1 cellular context compared by ENCODE assay signal in genomic region chr10:84328303-84329093, GRCh38.
TF ChIP-seq lines count a peak whose summit lies in the region.

CCSER2 (plus strand) TSS chr10:84328589; CDS start chr10:84371053, 42,464 bp downstream.

TF ChIP-seq in HepG2, 621 proteins besides CTCF, POLR2A, EP300 and RAD21 (continued from another document and continues in another):
- no peak for TF ChIP-seq ZBTB40 (IDR thresholded peaks at IDR 0.05)
- no peak for TF ChIP-seq ZBTB40 (CRISPR knock-in tag; IDR thresholded peaks at IDR 0.05)
- no peak for TF ChIP-seq KLF16 (CRISPR knock-in tag; IDR thresholded peaks at IDR 0.05)
- TF ChIP-seq NR2F6 (IDR thresholded peaks at IDR 0.05) = no peak
- peak; percentile 48; the same call in 1 of the 2 replicates for TF ChIP-seq NR2F6 (CRISPR knock-in tag; IDR thresholded peaks at IDR 0.05)
- peak; percentile 3 for TF ChIP-seq ZNF18 (CRISPR knock-in tag; IDR thresholded peaks at IDR 0.05; ENCODE audit: insufficient replicate concordance)
- 0 out of 2 replicates have a peak, but pooled peaks have one; percentile 34 for TF ChIP-seq PHF20 (CRISPR knock-in tag; IDR thresholded peaks at IDR 0.05)
- TF ChIP-seq CCDC6 (CRISPR knock-in tag; IDR thresholded peaks at IDR 0.05) = peak; percentile 65; the same call in 1 of the 2 replicates
- TF ChIP-seq RXRB (CRISPR knock-in tag; IDR thresholded peaks at IDR 0.05; ENCODE audit: borderline replicate concordance) = no peak; the same call in 1 of the 2 replicates
- TF ChIP-seq CREB1 (IDR thresholded peaks at IDR 0.05) = peak; percentile 69
- no peak for TF ChIP-seq CREB1 (CRISPR knock-in tag; IDR thresholded peaks at IDR 0.05)
- no peak for TF ChIP-seq ZNF75D (CRISPR knock-in tag; IDR thresholded peaks at IDR 0.05; ENCODE audit: borderline replicate concordance)
- TF ChIP-seq SP1 (IDR thresholded peaks at IDR 0.05) = no peak
- peak; percentile 66 for TF ChIP-seq SP1 (CRISPR knock-in tag; IDR thresholded peaks at IDR 0.05)
- no peak for TF ChIP-seq TERF1 (CRISPR knock-in tag; IDR thresholded peaks at IDR 0.05)
- TF ChIP-seq ARID2 (CRISPR knock-in tag; IDR thresholded peaks at IDR 0.05; ENCODE audit: borderline replicate concordance) = no peak
- TF ChIP-seq CBFB (CRISPR knock-in tag; IDR thresholded peaks at IDR 0.05) = no peak; the same call in 1 of the 2 replicates
- TF ChIP-seq ZBTB44 (CRISPR knock-in tag; IDR thresholded peaks at IDR 0.05) = no peak
- TF ChIP-seq RCOR2 (CRISPR knock-in tag; IDR thresholded peaks at IDR 0.05) = no peak
- no peak for TF ChIP-seq ZNF382 (CRISPR knock-in tag; IDR thresholded peaks at IDR 0.05; ENCODE audit: borderline replicate concordance)
- TF ChIP-seq ZNF709 (CRISPR knock-in tag; IDR thresholded peaks at IDR 0.05) = peak; percentile 70; the same call in 1 of the 2 replicates
- TF ChIP-seq ZHX2 (IDR thresholded peaks at IDR 0.05; ENCODE audit: low read depth) = peak; percentile 87
- no peak for TF ChIP-seq ZHX2 (CRISPR knock-in tag; IDR thresholded peaks at IDR 0.05; ENCODE audit: borderline replicate concordance)
- TF ChIP-seq AGO1 (IDR thresholded peaks at IDR 0.05; ENCODE audit: low read depth, low read length, poor library complexity, severe bottlenecking) = no peak
- peak; percentile 75; the same call in 1 of the 2 replicates for TF ChIP-seq SALL2 (CRISPR knock-in tag; IDR thresholded peaks at IDR 0.05)
- TF ChIP-seq ZNF784 (CRISPR knock-in tag; IDR thresholded peaks at IDR 0.05; ENCODE audit: borderline replicate concordance) = peak; percentile 96
- no peak for TF ChIP-seq SIX1 (CRISPR knock-in tag; IDR thresholded peaks at IDR 0.05; ENCODE audit: borderline replicate concordance)
- TF ChIP-seq MNT (IDR thresholded peaks at IDR 0.05) = no peak
- peak; percentile 69; the same call in 1 of the 2 replicates for TF ChIP-seq ZNF34 (CRISPR knock-in tag; IDR thresholded peaks at IDR 0.05; ENCODE audit: borderline replicate concordance)
- no peak for TF ChIP-seq ZNF44 (CRISPR knock-in tag; IDR thresholded peaks at IDR 0.05)
- TF ChIP-seq HCFC1 (IDR thresholded peaks at IDR 0.05; ENCODE audit: low read depth, low read length) = no peak
- TF ChIP-seq JUND (CRISPR knock-in tag; IDR thresholded peaks at IDR 0.05) = no peak
- no peak for TF ChIP-seq REL (CRISPR knock-in tag; conservative IDR thresholded peaks at IDR 0.05)
- TF ChIP-seq FOXK2 (IDR thresholded peaks at IDR 0.05) = no peak
- 0 out of 2 replicates have a peak, but pooled peaks have one; percentile 3 for TF ChIP-seq ZNF556 (CRISPR knock-in tag; IDR thresholded peaks at IDR 0.05; ENCODE audit: borderline replicate concordance)
- TF ChIP-seq ZNF883 (CRISPR knock-in tag; IDR thresholded peaks at IDR 0.05; ENCODE audit: not compliant biosample characterization) = peak; percentile 45
- no peak for TF ChIP-seq SUZ12 (IDR thresholded peaks at IDR 0.05; ENCODE audit: low read depth, low read length)
- TF ChIP-seq MXD4 (CRISPR knock-in tag; IDR thresholded peaks at IDR 0.05) = no peak; the same call in 1 of the 2 replicates
- no peak for TF ChIP-seq ATF3 (CRISPR knock-in tag; IDR thresholded peaks at IDR 0.05)
- TF ChIP-seq SSRP1 (CRISPR knock-in tag; IDR thresholded peaks at IDR 0.05) = no peak
